Comparison of ENCODE assay signal across 24 cellular contexts in the genomic region with DNA sequence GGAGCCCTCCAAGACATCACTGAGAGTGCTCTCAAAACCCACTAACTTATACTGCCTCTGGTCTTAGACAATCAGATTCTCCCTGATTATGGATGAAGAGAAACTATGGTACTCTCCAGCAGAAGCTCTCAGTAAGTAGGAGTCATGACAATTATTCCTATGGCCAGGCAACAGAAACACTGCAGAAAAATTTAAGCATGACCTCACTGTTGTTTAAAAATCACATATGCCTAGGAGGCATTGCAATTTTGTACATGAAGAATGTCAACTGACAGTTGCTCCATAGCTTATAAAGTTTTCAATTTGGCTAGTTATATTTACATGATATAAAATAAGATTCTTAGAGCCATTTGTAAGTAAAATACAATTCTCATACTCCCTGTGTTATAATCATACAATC.
A peak's percentile ranks its signal among the peaks of the same experiment; 100 is the strongest.
DNase-seq lines count a peak whose midpoint lies in the region; TF ChIP-seq lines count a peak whose summit lies in the region.
"Had no signal": no experiment of that assay in that cellular context is flagged by ENCODE, and none has a peak within 500 bp of the region (broad histone marks: within the 10 kb centered on the region; RNA-seq: fewer than 3 reads in every experiment).

No MANE protein-coding gene starts in this region.

- H3K27ac ChIP-seq in mammary epithelial cell (ENCODE audit: insufficient read depth, low read depth, low read length), result peak overlapping the region; percentile 92
- H3K27ac ChIP-seq in epithelial cell of prostate, result peak overlapping the region; percentile 76
- peak overlapping the region; percentile 90 for H3K27ac ChIP-seq in smooth muscle cell (ENCODE audit: low read depth)
- H3K27ac ChIP-seq: A549; BLaER1 treated with 17β-estradiol and CSF1 and Interleukin-3, amounts not matched to agents 10 nM and 100 nM; GM23248 had no signal

- POLR2A ChIA-PET in activated CD4-positive, alpha-beta memory T cell treated with anti-CD3 and anti-CD28 coated beads for 36 hours (lab: Charles Lee), result no interaction called here

- CTCF ChIA-PET in mammary epithelial cell (lab: Charles Lee; ENCODE audit: low non-redundant PET), result no interaction called here
- CTCF ChIA-PET in activated CD4-positive, alpha-beta memory T cell treated with anti-CD3 and anti-CD28 coated beads for 36 hours (lab: Charles Lee), result no interaction called here

- in situ Hi-C loops in mammary epithelial cell (cut with MboI; ENCODE audit: low sequenced_read_pairs in 2 of 2), result no loop called here

- H3K27me3 ChIP-seq in mammary epithelial cell (ENCODE audit: insufficient read depth, low read length) (no peaks in the 10 kb centered on the region), smooth muscle cell (ENCODE audit: low read depth) (no peaks in the 10 kb centered on the region)
- H3K27me3 ChIP-seq: BE2C; BLaER1 treated with 17β-estradiol and CSF1 and Interleukin-3, amounts not matched to agents 10 nM and 100 nM had no signal

- H3K4me1 Mint-ChIP-seq in activated CD4-positive, alpha-beta memory T cell treated with anti-CD3 and anti-CD28 coated beads for 36 hours (ENCODE audit: low read depth), result peaks cover 7% of the 10 kb centered on the region
- H3K4me1 Mint-ChIP-seq: CD14-positive monocyte; CD8-positive, alpha-beta memory T cell had no signal

- dilution Hi-C loops in mammary epithelial cell (cut with HindIII; ENCODE audit: low sequenced_read_pairs), result no loop called here

- H3K9me3 ChIP-seq in mammary epithelial cell (replicated peaks; ENCODE audit: insufficient read depth, low read length) (no peaks in the 10 kb centered on the region), smooth muscle cell (replicated peaks; ENCODE audit: low read depth) (no peaks in the 10 kb centered on the region)
- H3K9me3 ChIP-seq: A549, BE2C had no signal

- H3K4me3 ChIP-seq in mammary epithelial cell (replicated peaks in 1 of 3; ENCODE audit: insufficient read depth in 1 of 3, low read depth in 2 of 3, low read length in 3 of 3) (no peak overlapping the region), smooth muscle cell (no peak overlapping the region)
- H3K4me3 ChIP-seq: A549; BLaER1 treated with 17β-estradiol and CSF1 and Interleukin-3, amounts not matched to agents 10 nM and 100 nM; GM12878; GM23248 had no signal

- H3K9ac ChIP-seq in mammary epithelial cell (ENCODE audit: insufficient read depth, low read length), result no peak overlapping the region
- peak overlapping the region; percentile 5 for H3K9ac ChIP-seq in smooth muscle cell (ENCODE audit: low read depth)
- H3K9ac ChIP-seq: BLaER1 treated with 17β-estradiol and CSF1 and Interleukin-3, amounts not matched to agents 10 nM and 100 nM; GM23248 had no signal

- no peaks in the 10 kb centered on the region for H3K36me3 Mint-ChIP-seq in activated CD4-positive, alpha-beta memory T cell treated with anti-CD3 and anti-CD28 coated beads for 36 hours
- H3K36me3 Mint-ChIP-seq: CD14-positive monocyte; CD8-positive, alpha-beta memory T cell had no signal

- peaks cover 15% of the 10 kb centered on the region for H3K27me3 Mint-ChIP-seq in activated CD4-positive, alpha-beta memory T cell treated with anti-CD3 and anti-CD28 coated beads for 36 hours

- TF ChIP-seq CTCF in mammary epithelial cell (conservative IDR thresholded peaks at IDR 0.05 in 1 of 2, IDR thresholded peaks at IDR 0.05 in 1 of 2; ENCODE audit: extremely low read depth in 1 of 2, insufficient read depth in 1 of 2, low read depth in 1 of 2, low read length in 2 of 2), result no peak
- no peak for TF ChIP-seq CTCF in smooth muscle cell (IDR thresholded peaks at IDR 0.05; ENCODE audit: borderline replicate concordance, insufficient read depth, poor library complexity, severe bottlenecking)

- peaks cover 65% of the 10 kb centered on the region for H3K4me1 ChIP-seq in mammary epithelial cell (ENCODE audit: insufficient read depth, low read length)
- H3K4me1 ChIP-seq in smooth muscle cell (ENCODE audit: low read depth), result peaks cover 8% of the 10 kb centered on the region
- H3K4me1 ChIP-seq: A549, BE2C had no signal

- H3K4me3 Mint-ChIP-seq in activated CD4-positive, alpha-beta memory T cell treated with anti-CD3 and anti-CD28 coated beads for 36 hours, result no peak overlapping the region
- H3K4me3 Mint-ChIP-seq: CD14-positive monocyte; CD4-positive, alpha-beta T cell; CD8-positive, alpha-beta memory T cell had no signal

- no peaks in the 10 kb centered on the region for H3K36me3 ChIP-seq in mammary epithelial cell (ENCODE audit: insufficient read depth, low read length)
- no peaks in the 10 kb centered on the region for H3K36me3 ChIP-seq in smooth muscle cell (ENCODE audit: low read depth)
- H3K36me3 ChIP-seq: BE2C; BLaER1 treated with 17β-estradiol and CSF1 and Interleukin-3, amounts not matched to agents 10 nM and 100 nM had no signal

- H3K4me2 ChIP-seq in mammary epithelial cell (ENCODE audit: insufficient read depth, low read depth, low read length), result no peak overlapping the region
- no peak overlapping the region for H3K4me2 ChIP-seq in smooth muscle cell
- H3K4me2 ChIP-seq: A549; BLaER1 treated with 17β-estradiol and CSF1 and Interleukin-3, amounts not matched to agents 10 nM and 100 nM had no signal

- H3K27ac Mint-ChIP-seq in activated CD4-positive, alpha-beta memory T cell treated with anti-CD3 and anti-CD28 coated beads for 36 hours, result no peak overlapping the region
- H3K27ac Mint-ChIP-seq: CD14-positive monocyte; CD4-positive, alpha-beta T cell; CD8-positive, alpha-beta memory T cell had no signal

- H3K79me2 ChIP-seq in mammary epithelial cell (ENCODE audit: insufficient read depth, low read length) (no peaks in the 10 kb centered on the region), smooth muscle cell (ENCODE audit: low read depth) (no peaks in the 10 kb centered on the region)

- no peaks in the 10 kb centered on the region for H3K9me3 Mint-ChIP-seq in activated CD4-positive, alpha-beta memory T cell treated with anti-CD3 and anti-CD28 coated beads for 36 hours

- H3F3A ChIP-seq in smooth muscle cell (ENCODE audit: low read depth), result peaks cover 6% of the 10 kb centered on the region

- DNase-seq in NCI-H226 (peak; percentile 37), mammary epithelial cell (peak; percentile 40), epithelial cell of prostate (ENCODE audit: low read depth, low spot score) (no peak), smooth muscle cell (lab: John Stamatoyannopoulos, UW; ENCODE audit: unreplicated experiment) (no peak)
- DNase-seq in activated CD4-positive, alpha-beta memory T cell treated with anti-CD3 and anti-CD28 coated beads for 36 hours, result no peak
- DNase-seq in activated effector memory CD4-positive, alpha-beta T cell treated with Interleukin-2 at 50 U/mL for 16 hours, result no peak
- DNase-seq in activated CD8-positive, alpha-beta memory T cell treated with anti-CD3 and anti-CD28 coated beads, Interleukin-2, amount 50 U/mL, for 48 hours, result no peak
- DNase-seq: 8988T; ACHN; AML-193; BE2C; CD4-positive, alpha-beta T cell; CD8-positive, alpha-beta memory T cell; DMS 273 treated with DMSO at 0.1 percent for 48 hours; DMS79; EL; GDM1; GM23248; H7; HCEC 1CT had no signal

- peak overlapping the region; percentile 52 for H2AFZ ChIP-seq in mammary epithelial cell (ENCODE audit: low read depth, low read length)
- no peak overlapping the region for H2AFZ ChIP-seq in smooth muscle cell (ENCODE audit: low read depth)
- H2AFZ ChIP-seq: GM23248 had no signal

- intact Hi-C loops in mammary epithelial cell (cut with micrococcal nuclease), result no loop called here
- intact Hi-C loops in activated CD4-positive, alpha-beta memory T cell treated with anti-CD3 and anti-CD28 coated beads for 36 hours (cut with micrococcal nuclease), result no loop called here

- no TSS peak for BruUV-seq in mammary epithelial cell (replicated peaks; lab: Mats Ljungman, UMichigan)

- H4K20me1 ChIP-seq in mammary epithelial cell (ENCODE audit: insufficient read depth, low read length), result no peaks in the 10 kb centered on the region
- H4K20me1 ChIP-seq in smooth muscle cell (ENCODE audit: low read depth), result no peaks in the 10 kb centered on the region
- H4K20me1 ChIP-seq: BLaER1 treated with 17β-estradiol and CSF1 and Interleukin-3, amounts not matched to agents 10 nM and 100 nM had no signal

Comparison
In these comparisons a context has a peak if more than half of its experiments do, and no peak if none do; other contexts are left out.
1. DNase-seq: peak in NCI-H226 (single experiment) and mammary epithelial cell (single experiment); none in epithelial cell of prostate (single experiment), smooth muscle cell (single experiment), activated CD4-positive, alpha-beta memory T cell treated with anti-CD3 and anti-CD28 coated beads for 36 hours (single experiment), activated effector memory CD4-positive, alpha-beta T cell treated with Interleukin-2 at 50 U/mL for 16 hours (single experiment) and activated CD8-positive, alpha-beta memory T cell treated with anti-CD3 and anti-CD28 coated beads, Interleukin-2, amount 50 U/mL, for 48 hours (single experiment).
2. Peak in every context shown above with its lines, with median percentiles within 50 percentile points of each other: H3K27ac ChIP-seq.